ENCODE assay signal across 2 cellular contexts in the genomic region with DNA sequence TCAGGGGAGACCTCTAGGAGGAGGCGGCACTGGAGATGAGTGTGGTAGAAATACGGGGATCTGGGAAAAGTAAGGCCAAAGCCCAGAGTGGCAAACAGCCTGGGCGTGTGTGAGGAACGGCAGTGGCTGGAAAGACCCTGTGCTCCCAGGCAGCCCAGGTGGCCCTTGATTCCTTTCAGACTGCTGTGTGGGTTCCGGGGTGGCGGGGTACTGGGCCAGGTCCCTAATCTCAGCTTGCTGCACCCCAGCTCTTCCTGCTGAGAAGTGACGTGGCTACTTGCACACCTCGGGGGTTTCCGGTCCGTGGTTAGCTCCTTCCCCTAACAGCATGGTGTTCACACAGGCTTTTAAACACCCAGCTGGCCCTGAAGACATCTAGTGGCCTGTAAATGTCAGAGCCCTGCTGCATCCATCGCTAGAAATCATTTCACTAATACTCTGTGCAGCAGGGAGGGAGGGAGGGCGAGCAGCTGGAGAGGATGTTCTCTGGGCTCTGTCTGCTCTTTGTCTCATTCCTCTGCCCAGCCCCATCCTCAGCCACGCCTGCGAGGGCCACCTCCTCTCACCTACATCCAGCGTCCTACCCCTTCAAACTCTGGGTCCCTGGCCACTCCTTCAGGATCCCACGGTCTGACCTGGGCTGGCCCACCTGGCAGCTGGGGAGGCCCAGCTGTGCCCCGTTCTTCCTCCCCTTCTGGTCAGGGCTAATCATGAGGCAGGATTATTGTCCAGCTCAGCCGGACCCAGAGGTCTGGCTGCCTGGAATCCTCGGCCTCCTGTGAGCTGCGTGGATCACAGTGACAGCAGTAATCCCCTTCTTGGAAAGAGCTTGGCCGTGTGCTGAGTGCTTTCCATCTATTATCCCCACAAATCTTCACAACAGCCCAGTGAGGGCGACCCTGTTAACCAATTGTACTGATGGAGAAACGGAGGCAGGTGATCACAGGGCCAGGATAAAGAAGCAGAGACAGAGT.
TF ChIP-seq lines count a peak whose summit lies in the region.

No MANE protein-coding gene starts in this region.

TF ChIP-seq in liver, 16 proteins besides CTCF, POLR2A, EP300 and RAD21:
- TF ChIP-seq HNF4G (IDR thresholded peaks at IDR 0.05) (no peak), NR2F2 (IDR thresholded peaks at IDR 0.05) (no peak), YY1 (IDR thresholded peaks at IDR 0.05) (no peak), SP1 (IDR thresholded peaks at IDR 0.05) (no peak), TAF1 (conservative IDR thresholded peaks at IDR 0.05) (no peak), HNF4A (conservative IDR thresholded peaks at IDR 0.05) (no peak), ATF3 (IDR thresholded peaks at IDR 0.05) (no peak), JUND (IDR thresholded peaks at IDR 0.05) (no peak), FOXA2 (IDR thresholded peaks at IDR 0.05) (no peak), RXRA (IDR thresholded peaks at IDR 0.05) (no peak), GABPA (IDR thresholded peaks at IDR 0.05 in 1 of 2, conservative IDR thresholded peaks at IDR 0.05 in 1 of 2) (no peak), FOXA1 (IDR thresholded peaks at IDR 0.05) (no peak), EGR1 (IDR thresholded peaks at IDR 0.05; ENCODE audit: low read depth in 2 of 2) (no peak)
- TF ChIP-seq, protein P1, sequence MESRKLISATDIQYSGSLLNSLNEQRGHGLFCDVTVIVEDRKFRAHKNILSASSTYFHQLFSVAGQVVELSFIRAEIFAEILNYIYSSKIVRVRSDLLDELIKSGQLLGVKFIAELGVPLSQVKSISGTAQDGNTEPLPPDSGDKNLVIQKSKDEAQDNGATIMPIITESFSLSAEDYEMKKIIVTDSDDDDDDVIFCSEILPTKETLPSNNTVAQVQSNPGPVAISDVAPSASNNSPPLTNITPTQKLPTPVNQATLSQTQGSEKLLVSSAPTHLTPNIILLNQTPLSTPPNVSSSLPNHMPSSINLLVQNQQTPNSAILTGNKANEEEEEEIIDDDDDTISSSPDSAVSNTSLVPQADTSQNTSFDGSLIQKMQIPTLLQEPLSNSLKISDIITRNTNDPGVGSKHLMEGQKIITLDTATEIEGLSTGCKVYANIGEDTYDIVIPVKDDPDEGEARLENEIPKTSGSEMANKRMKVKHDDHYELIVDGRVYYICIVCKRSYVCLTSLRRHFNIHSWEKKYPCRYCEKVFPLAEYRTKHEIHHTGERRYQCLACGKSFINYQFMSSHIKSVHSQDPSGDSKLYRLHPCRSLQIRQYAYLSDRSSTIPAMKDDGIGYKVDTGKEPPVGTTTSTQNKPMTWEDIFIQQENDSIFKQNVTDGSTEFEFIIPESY (IDR thresholded peaks at IDR 0.05) = no peak
- TF ChIP-seq, protein P2, sequence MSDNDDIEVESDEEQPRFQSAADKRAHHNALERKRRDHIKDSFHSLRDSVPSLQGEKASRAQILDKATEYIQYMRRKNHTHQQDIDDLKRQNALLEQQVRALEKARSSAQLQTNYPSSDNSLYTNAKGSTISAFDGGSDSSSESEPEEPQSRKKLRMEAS (IDR thresholded peaks at IDR 0.05) = no peak
- TF ChIP-seq, protein P3, sequence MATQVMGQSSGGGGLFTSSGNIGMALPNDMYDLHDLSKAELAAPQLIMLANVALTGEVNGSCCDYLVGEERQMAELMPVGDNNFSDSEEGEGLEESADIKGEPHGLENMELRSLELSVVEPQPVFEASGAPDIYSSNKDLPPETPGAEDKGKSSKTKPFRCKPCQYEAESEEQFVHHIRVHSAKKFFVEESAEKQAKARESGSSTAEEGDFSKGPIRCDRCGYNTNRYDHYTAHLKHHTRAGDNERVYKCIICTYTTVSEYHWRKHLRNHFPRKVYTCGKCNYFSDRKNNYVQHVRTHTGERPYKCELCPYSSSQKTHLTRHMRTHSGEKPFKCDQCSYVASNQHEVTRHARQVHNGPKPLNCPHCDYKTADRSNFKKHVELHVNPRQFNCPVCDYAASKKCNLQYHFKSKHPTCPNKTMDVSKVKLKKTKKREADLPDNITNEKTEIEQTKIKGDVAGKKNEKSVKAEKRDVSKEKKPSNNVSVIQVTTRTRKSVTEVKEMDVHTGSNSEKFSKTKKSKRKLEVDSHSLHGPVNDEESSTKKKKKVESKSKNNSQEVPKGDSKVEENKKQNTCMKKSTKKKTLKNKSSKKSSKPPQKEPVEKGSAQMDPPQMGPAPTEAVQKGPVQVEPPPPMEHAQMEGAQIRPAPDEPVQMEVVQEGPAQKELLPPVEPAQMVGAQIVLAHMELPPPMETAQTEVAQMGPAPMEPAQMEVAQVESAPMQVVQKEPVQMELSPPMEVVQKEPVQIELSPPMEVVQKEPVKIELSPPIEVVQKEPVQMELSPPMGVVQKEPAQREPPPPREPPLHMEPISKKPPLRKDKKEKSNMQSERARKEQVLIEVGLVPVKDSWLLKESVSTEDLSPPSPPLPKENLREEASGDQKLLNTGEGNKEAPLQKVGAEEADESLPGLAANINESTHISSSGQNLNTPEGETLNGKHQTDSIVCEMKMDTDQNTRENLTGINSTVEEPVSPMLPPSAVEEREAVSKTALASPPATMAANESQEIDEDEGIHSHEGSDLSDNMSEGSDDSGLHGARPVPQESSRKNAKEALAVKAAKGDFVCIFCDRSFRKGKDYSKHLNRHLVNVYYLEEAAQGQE (IDR thresholded peaks at IDR 0.05) = no peak

TF ChIP-seq in HepG2, 621 proteins besides CTCF, POLR2A, EP300 and RAD21:
- TF ChIP-seq RAD51 (IDR thresholded peaks at IDR 0.05; ENCODE audit: borderline replicate concordance) = no peak
- TF ChIP-seq ZNF337 (CRISPR knock-in tag; IDR thresholded peaks at IDR 0.05; ENCODE audit: borderline replicate concordance, low read depth) = no peak
- TF ChIP-seq ZSCAN22 (CRISPR knock-in tag; IDR thresholded peaks at IDR 0.05) = no peak
- TF ChIP-seq, protein P1 (CRISPR knock-in tag; IDR thresholded peaks at IDR 0.05) = no peak
- TF ChIP-seq HNRNPK (IDR thresholded peaks at IDR 0.05; ENCODE audit: low read depth, low read length, poor library complexity, severe bottlenecking) = no peak
- TF ChIP-seq, protein P4, sequence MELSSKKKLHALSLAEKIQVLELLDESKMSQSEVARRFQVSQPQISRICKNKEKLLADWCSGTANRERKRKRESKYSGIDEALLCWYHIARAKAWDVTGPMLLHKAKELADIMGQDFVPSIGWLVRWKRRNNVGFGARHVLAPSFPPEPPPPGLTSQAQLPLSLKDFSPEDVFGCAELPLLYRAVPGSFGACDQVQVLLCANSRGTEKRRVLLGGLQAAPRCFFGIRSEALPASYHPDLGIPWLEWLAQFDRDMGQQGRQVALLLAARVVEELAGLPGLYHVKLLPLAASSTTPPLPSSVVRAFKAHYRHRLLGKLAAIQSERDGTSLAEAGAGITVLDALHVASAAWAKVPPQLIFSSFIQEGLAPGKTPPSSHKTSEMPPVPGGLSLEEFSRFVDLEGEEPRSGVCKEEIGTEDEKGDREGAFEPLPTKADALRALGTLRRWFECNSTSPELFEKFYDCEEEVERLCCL (CRISPR knock-in tag; IDR thresholded peaks at IDR 0.05; ENCODE audit: borderline replicate concordance) = no peak
- TF ChIP-seq DPF2 (CRISPR knock-in tag; IDR thresholded peaks at IDR 0.05; ENCODE audit: borderline replicate concordance, low read depth) = no peak
- no peak for TF ChIP-seq SNAI1 (CRISPR knock-in tag; IDR thresholded peaks at IDR 0.05; ENCODE audit: borderline replicate concordance)
- no peak for TF ChIP-seq STAG1 (CRISPR knock-in tag; IDR thresholded peaks at IDR 0.05)
